Comparison of ENCODE assay signal across 10 cellular contexts in the genomic region with DNA sequence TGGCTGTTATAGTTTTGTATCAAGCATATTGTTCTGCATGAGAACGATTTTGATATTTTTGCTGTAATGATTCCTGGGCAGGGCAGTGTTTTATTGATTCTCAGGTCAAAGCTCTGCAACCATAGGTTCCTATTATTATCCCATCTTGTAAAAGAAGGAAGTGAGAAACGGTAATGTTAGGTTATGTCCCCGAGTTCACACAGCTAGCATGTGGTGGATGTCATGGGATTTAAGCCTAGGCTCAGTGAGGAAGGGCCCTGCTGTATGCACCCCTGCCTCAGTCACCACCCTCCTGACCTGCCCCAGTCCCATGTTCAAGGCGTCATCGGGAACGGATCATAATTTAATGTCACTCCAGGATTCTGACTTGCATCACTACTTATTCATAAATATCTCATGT. TPM values are rescaled to one million over a fixed set of nuclear protein-coding genes. Genes with fewer than 3 reads are reported as not detected.
A peak's percentile ranks its signal among the peaks of the same experiment; 100 is the strongest.
DNase-seq lines count a peak whose midpoint lies in the region; ATAC-seq, FAIRE-seq and TF ChIP-seq lines count a peak whose summit lies in the region.
"Had no signal": no experiment of that assay in that cellular context is flagged by ENCODE, and none has a peak within 500 bp of the region (broad histone marks: within the 10 kb centered on the region; RNA-seq: fewer than 3 reads in every experiment).

No MANE protein-coding gene starts in this region.

- intact Hi-C loops in heart right ventricle (cut with DNase I): no loop called here

- peaks cover 0 to 94% (median 19%) of the 10 kb centered on the region in 9 donors for H3K36me3 ChIP-seq in heart right ventricle

- ATAC-seq in GM19467 (IDR thresholded peaks at IDR 0.05; ENCODE audit: unreplicated experiment) (peak; percentile 67), HG03025 (IDR thresholded peaks at IDR 0.05; ENCODE audit: low FRiP score, unreplicated experiment) (peak; percentile 98), heart right ventricle (no peak)

- no peak for TF ChIP-seq CTCF in heart right ventricle (IDR thresholded peaks at IDR 0.05)

- 87 to 89% methylated on average over 6 of the region's 6 CpGs for WGBS in heart right ventricle, 2 donors

- H3K9me3 ChIP-seq in heart right ventricle: no peaks in the 10 kb centered on the region

- DNase-seq in GM12892 (ENCODE audit: insufficient read length) (no peak), NAMALWA (ENCODE audit: low spot score) (peak; percentile 34), NCI-H2196 treated with DMSO at 0.1 percent for 48 hours (lab: John Stamatoyannopoulos, UW; ENCODE audit: unreplicated experiment) (no peak), NK-92 (lab: John Stamatoyannopoulos, UW; ENCODE audit: unreplicated experiment) (no peak), heart right ventricle (no peak), kidney glomerular epithelial cell (lab: John Stamatoyannopoulos, UW) (no peak)

- H3K27ac ChIP-seq in heart right ventricle: no peak overlapping the region
- H3K27ac ChIP-seq: parathyroid adenoma had no signal

- H3K4me3 ChIP-seq in heart right ventricle: no peak overlapping the region

- H3K4me1 ChIP-seq in heart right ventricle: peaks cover 0 to 8% (median 0%) of the 10 kb centered on the region in 9 donors
- H3K4me1 ChIP-seq: parathyroid adenoma had no signal

- no peaks in the 10 kb centered on the region for H3K27me3 ChIP-seq in heart right ventricle

- no peak for TF ChIP-seq POLR2A in GM12892 (IDR thresholded peaks at IDR 0.05; ENCODE audit: low read depth, low read length)

- FAIRE-seq in GM12892 (lab: Jason Lieb, UNC): peak; percentile 85

RNA-seq across cellular contexts. Expression of a gene that starts 10.7 kb away (rescaled TPM):
- 117 TPM for polyA plus RNA-seq in GM12892 (2012; ENCODE audit: missing spikeins)
- total RNA-seq in heart right ventricle: 10 to 100 TPM; 60.3 to 76.6 (median 65.2) TPM
- 10 to 100 TPM; 38.3 to 87.7 TPM for polyA plus RNA-seq in heart right ventricle

RNA-seq across cellular contexts. Expression of a gene that starts 11.6 kb away (rescaled TPM):
- polyA plus RNA-seq in GM12892 (2012; ENCODE audit: missing spikeins): 16.3 TPM
- 10 to 100 TPM in 4 of 10 donors, 1 to 10 TPM in 6; 8.5 to 12.6 (median 9.3) TPM for total RNA-seq in heart right ventricle
- polyA plus RNA-seq in heart right ventricle: 10 to 100 TPM in 1 of 2 donors, 1 to 10 TPM in 1; 7.6 to 39.1 TPM

RNA-seq across cellular contexts. Expression of a gene that starts 12.4 kb away (rescaled TPM):
- polyA plus RNA-seq in GM12892 (2012; ENCODE audit: missing spikeins): not detected
- total RNA-seq in heart right ventricle: 1 to 10 TPM in 5 of 10 donors, under 1 TPM in 4, not detected in 1; 0.23 to 7.9 (median 1.3) TPM
- 1 to 10 TPM in 1 of 2 donors, under 1 TPM in 1; 0.73 to 1.3 TPM for polyA plus RNA-seq in heart right ventricle
- total RNA-seq: M059J had no signal

Comparison
In these comparisons a context has a peak if more than half of its experiments do, and no peak if none do; other contexts are left out.
1. ATAC-seq: peak in GM19467 (single experiment) and HG03025 (single experiment); none in heart right ventricle (0 of 8).